In the genomic region with DNA sequence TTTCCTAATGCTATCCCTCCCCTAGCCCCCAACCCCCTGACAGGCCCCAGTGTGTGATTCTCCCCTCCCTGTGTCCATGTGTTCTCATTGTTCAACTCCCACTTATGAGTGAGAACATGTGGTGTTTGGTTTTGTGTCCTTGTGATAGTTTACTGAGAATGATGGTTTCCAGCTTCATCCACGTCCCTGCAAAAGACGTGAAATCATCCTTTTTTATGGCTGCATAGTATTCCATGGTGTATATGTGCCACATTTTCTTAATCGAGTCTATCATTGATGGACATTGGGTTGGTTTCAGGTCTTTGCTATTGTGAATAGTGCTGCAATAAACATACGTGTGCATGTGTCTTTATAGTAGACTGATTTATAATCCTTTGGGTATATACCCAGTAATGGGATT, we compare ENCODE assay signal across 9 cellular contexts. TPM values are rescaled to one million over a fixed set of nuclear protein-coding genes. Genes with fewer than 3 reads are reported as not detected.
"Had no signal": no experiment of that assay in that cellular context is flagged by ENCODE, and none has a peak within 500 bp of the region (broad histone marks: within the 10 kb centered on the region; RNA-seq: fewer than 3 reads in every experiment).

No MANE protein-coding gene starts in this region.

RNA-seq across cellular contexts. Expression of a gene that starts 40.1 kb away (rescaled TPM):
- total RNA-seq: LHCN-M2, MCF 10A, NCI-H460, OCI-LY7, PC-9, Right ventricle myocardium inferior, RPMI7951, SJCRH30, SK-MEL-5 had no signal
